In genomic region chr2:237351046-237351445, GRCh38 we compare ENCODE assay signal across 28 cellular contexts.
A peak's percentile ranks its signal among the peaks of the same experiment; 100 is the strongest.
DNase-seq lines count a peak whose midpoint lies in the region; ATAC-seq, FAIRE-seq and TF ChIP-seq lines count a peak whose summit lies in the region.
"Had no signal": no experiment of that assay in that cellular context is flagged by ENCODE, and none has a peak within 500 bp of the region (broad histone marks: within the 10 kb centered on the region; RNA-seq: fewer than 3 reads in every experiment).

No MANE protein-coding gene starts in this region.

- H3K9me3 Mint-ChIP-seq in mesothelial cell of epicardium, result no peaks in the 10 kb centered on the region
- H3K9me3 Mint-ChIP-seq in activated T-cell treated with anti-CD3 and anti-CD28 coated beads, Interleukin-2, amount 50 U/mL, for 24 hours, result no peaks in the 10 kb centered on the region
- H3K9me3 Mint-ChIP-seq: activated CD8-positive, alpha-beta T cell treated with anti-CD3 and anti-CD28 coated beads for 36 hours; activated naive CD8-positive, alpha-beta T cell treated with anti-CD3 and anti-CD28 coated beads for 36 hours; effector memory CD8-positive, alpha-beta T cell; naive thymus-derived CD8-positive, alpha-beta T cell had no signal

- H3K36me3 Mint-ChIP-seq in mesothelial cell of epicardium, result peaks cover 7% of the 10 kb centered on the region
- peaks cover 52% of the 10 kb centered on the region for H3K36me3 Mint-ChIP-seq in activated T-cell treated with anti-CD3 and anti-CD28 coated beads, Interleukin-2, amount 50 U/mL, for 24 hours (ENCODE audit: low read depth)
- H3K36me3 Mint-ChIP-seq: activated naive CD8-positive, alpha-beta T cell treated with anti-CD3 and anti-CD28 coated beads for 36 hours had no signal

- no peak for TF ChIP-seq CTCF in bronchial epithelial cell (IDR thresholded peaks at IDR 0.05; ENCODE audit: insufficient read depth, low read length, severe bottlenecking)
- TF ChIP-seq CTCF in mesothelial cell of epicardium (IDR thresholded peaks at IDR 0.05; ENCODE audit: unreplicated experiment), result no peak

- ATAC-seq in HG03139 (IDR thresholded peaks at IDR 0.05; ENCODE audit: unreplicated experiment) (no peak), HG03378 (IDR thresholded peaks at IDR 0.05; ENCODE audit: unreplicated experiment) (no peak)
- ATAC-seq: activated CD8-positive, alpha-beta T cell treated with anti-CD3 and anti-CD28 coated beads for 36 hours; effector memory CD8-positive, alpha-beta T cell; naive thymus-derived CD8-positive, alpha-beta T cell; upper lobe of right lung had no signal

- peak; percentile 13 for FAIRE-seq in bronchial epithelial cell (lab: Jason Lieb, UNC)
- FAIRE-seq: TTC549 had no signal

- peaks cover 9% of the 10 kb centered on the region for H3K27me3 ChIP-seq in bronchial epithelial cell (ENCODE audit: control insufficient read depth, insufficient read depth, low read length)
- H3K27me3 ChIP-seq: ascending aorta had no signal

- no peak overlapping the region for H3K4me3 Mint-ChIP-seq in mesothelial cell of epicardium
- no peak overlapping the region for H3K4me3 Mint-ChIP-seq in activated T-cell treated with anti-CD3 and anti-CD28 coated beads, Interleukin-2, amount 50 U/mL, for 24 hours
- H3K4me3 Mint-ChIP-seq: activated CD8-positive, alpha-beta T cell treated with anti-CD3 and anti-CD28 coated beads for 36 hours; activated naive CD8-positive, alpha-beta T cell treated with anti-CD3 and anti-CD28 coated beads for 36 hours; effector memory CD8-positive, alpha-beta T cell; naive thymus-derived CD8-positive, alpha-beta T cell had no signal

- peak overlapping the region; percentile 22 for H3K27ac Mint-ChIP-seq in mesothelial cell of epicardium
- no peak overlapping the region for H3K27ac Mint-ChIP-seq in activated T-cell treated with anti-CD3 and anti-CD28 coated beads, Interleukin-2, amount 50 U/mL, for 24 hours
- H3K27ac Mint-ChIP-seq: activated CD8-positive, alpha-beta T cell treated with anti-CD3 and anti-CD28 coated beads for 36 hours; activated naive CD8-positive, alpha-beta T cell treated with anti-CD3 and anti-CD28 coated beads for 36 hours; effector memory CD8-positive, alpha-beta T cell; naive thymus-derived CD8-positive, alpha-beta T cell had no signal

- H3K4me3 ChIP-seq in bronchial epithelial cell (ENCODE audit: low read depth, low read length) (no peak overlapping the region), urinary bladder (ENCODE audit: low read depth, low read length) (no peak overlapping the region)
- H3K4me3 ChIP-seq: ascending aorta, coronary artery, spleen, upper lobe of right lung had no signal

- peaks cover 52% of the 10 kb centered on the region for H3K4me1 Mint-ChIP-seq in mesothelial cell of epicardium
- H3K4me1 Mint-ChIP-seq in activated T-cell treated with anti-CD3 and anti-CD28 coated beads, Interleukin-2, amount 50 U/mL, for 24 hours (ENCODE audit: low read depth), result no peaks in the 10 kb centered on the region
- H3K4me1 Mint-ChIP-seq: activated naive CD8-positive, alpha-beta T cell treated with anti-CD3 and anti-CD28 coated beads for 36 hours had no signal

- H3K36me3 ChIP-seq in bronchial epithelial cell (ENCODE audit: control insufficient read depth, insufficient read depth, low read length) (no peaks in the 10 kb centered on the region), urinary bladder (ENCODE audit: insufficient read depth) (no peaks in the 10 kb centered on the region)

- H3K4me1 ChIP-seq in urinary bladder (ENCODE audit: insufficient read depth), result no peaks in the 10 kb centered on the region
- H3K4me1 ChIP-seq: spleen had no signal

- peaks cover 3% of the 10 kb centered on the region for H3K27me3 Mint-ChIP-seq in mesothelial cell of epicardium (ENCODE audit: low read depth)
- H3K27me3 Mint-ChIP-seq in activated T-cell treated with anti-CD3 and anti-CD28 coated beads, Interleukin-2, amount 50 U/mL, for 24 hours, result no peaks in the 10 kb centered on the region
- H3K27me3 Mint-ChIP-seq: activated CD8-positive, alpha-beta T cell treated with anti-CD3 and anti-CD28 coated beads for 36 hours; activated naive CD8-positive, alpha-beta T cell treated with anti-CD3 and anti-CD28 coated beads for 36 hours; naive thymus-derived CD8-positive, alpha-beta T cell had no signal

- peak overlapping the region; percentile 38 for H3K27ac ChIP-seq in urinary bladder (ENCODE audit: low read depth)
- H3K27ac ChIP-seq: ascending aorta, spleen, upper lobe of right lung had no signal

- peak; percentile 40 for DNase-seq in NCI-H1105 (lab: John Stamatoyannopoulos, UW)
- no peak for DNase-seq in bronchial epithelial cell (ENCODE audit: low read depth)
- no peak for DNase-seq in mesothelial cell of epicardium (ENCODE audit: low spot score in 2 of 2, unreplicated experiment in 2 of 2)
- no peak for DNase-seq in activated T-cell treated with anti-CD3 and anti-CD28 coated beads, Interleukin-2, amount 50 U/mL, for 24 hours
- DNase-seq: activated CD4-positive, alpha-beta T cell treated with anti-CD3 and anti-CD28 coated beads for 1 hour; activated CD8-positive, alpha-beta T cell treated with anti-CD3 and anti-CD28 coated beads for 36 hours; activated effector memory CD4-positive, alpha-beta T cell treated with Interleukin-2 at 50 U/mL for 16 hours; activated naive CD8-positive, alpha-beta T cell treated with anti-CD3 and anti-CD28 coated beads for 36 hours; activated T-cell treated with anti-CD3 and anti-CD28 coated beads for 4 hours; Calu3; DMS79 treated with DMSO at 0.1 percent for 48 hours; effector memory CD8-positive, alpha-beta T cell; hypothalamus; naive thymus-derived CD8-positive, alpha-beta T cell; NCI-H2029 treated with DMSO at 0.1 percent for 48 hours; NCI-H226; NCI-H82; RPMI8226; spleen; stimulated activated CD4-positive, alpha-beta T cell treated with anti-CD3 and anti-CD28 coated beads, Interleukin-2, amount 100 ng/mL, for 48 hours; T-helper 1 cell; upper lobe of right lung had no signal

- 62% methylated on average over 8 of the region's 8 CpGs for WGBS in urinary bladder
